In the genomic region with DNA sequence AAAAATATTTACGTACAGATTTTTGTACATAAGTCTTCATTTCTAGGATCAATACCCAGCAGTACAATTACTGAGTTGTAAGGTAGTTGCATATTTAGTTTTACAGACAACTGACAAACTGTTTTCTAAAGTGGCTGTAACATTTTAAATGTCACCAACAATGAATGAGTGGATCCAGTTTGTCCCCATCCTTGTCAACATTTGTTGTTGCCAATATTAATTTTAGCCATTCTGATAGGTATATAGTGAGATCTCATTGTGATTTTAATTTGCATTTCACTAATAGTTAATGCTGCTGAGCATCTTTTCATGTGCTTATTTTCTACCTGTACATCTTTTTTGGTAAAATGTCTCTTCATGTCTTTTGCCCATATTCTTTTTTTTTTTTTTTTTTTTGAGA, we compare ENCODE assay signal across 5 cellular contexts.
"Had no signal": no experiment of that assay in that cellular context is flagged by ENCODE, and none has a peak within 500 bp of the region (broad histone marks: within the 10 kb centered on the region; RNA-seq: fewer than 3 reads in every experiment).

No MANE protein-coding gene starts in this region.

- H2AFZ ChIP-seq: GM23248 had no signal

- DNase-seq: GM23248, GOT3, HCEC 1CT, KG1 had no signal

- H3K4me3 ChIP-seq: GM23248 had no signal

- FAIRE-seq: HTR-8/SVneo had no signal

- H3K27ac ChIP-seq: GM23248 had no signal

- H3K9ac ChIP-seq: GM23248 had no signal
